Comparison of ENCODE assay signal across 10 cellular contexts in genomic region chr4:184329235-184330007, GRCh38.
A peak's percentile ranks its signal among the peaks of the same experiment; 100 is the strongest.
DNase-seq lines count a peak whose midpoint lies in the region; ATAC-seq and TF ChIP-seq lines count a peak whose summit lies in the region.
"Had no signal": no experiment of that assay in that cellular context is flagged by ENCODE, and none has a peak within 500 bp of the region (broad histone marks: within the 10 kb centered on the region; RNA-seq: fewer than 3 reads in every experiment).

No MANE protein-coding gene starts in this region.

- TF ChIP-seq POLR2A in prostate gland (IDR thresholded peaks at IDR 0.05) (no peak), esophagus muscularis mucosa (IDR thresholded peaks at IDR 0.05; ENCODE audit: low read depth) (no peak)

- peaks cover 0 to 5% (median 1%) of the 10 kb centered on the region in 3 donors for H3K27me3 Mint-ChIP-seq in CD14-positive monocyte (ENCODE audit: low read depth in 3 of 3)
- H3K27me3 Mint-ChIP-seq: CD4-positive, CD25-positive, alpha-beta regulatory T cell had no signal

- H3K27me3 ChIP-seq in prostate gland (replicated peaks; ENCODE audit: insufficient read depth) (no peaks in the 10 kb centered on the region), esophagus muscularis mucosa (no peaks in the 10 kb centered on the region)

- intact Hi-C loops in CD14-positive monocyte (cut with micrococcal nuclease) (loop anchor here in 1 of 2 donors (2.0 kb wide), 1 partner anchor 17 kb away; no protein-coding TSS in a partner anchor), prostate gland (cut with DNase I) (loop anchor here (5.0 kb wide), 1 partner anchor 42 kb away; no protein-coding TSS in a partner anchor), esophagus muscularis mucosa (cut with DNase I) (no loop called here)

- ATAC-seq in HG03565 (IDR thresholded peaks at IDR 0.05; ENCODE audit: unreplicated experiment) (no peak), HG03457 (IDR thresholded peaks at IDR 0.05; ENCODE audit: unreplicated experiment) (no peak)

- TF ChIP-seq CTCF in CD14-positive monocyte (IDR thresholded peaks at IDR 0.05) (no peak), fibroblast of pulmonary artery (IDR thresholded peaks at IDR 0.05; ENCODE audit: low read length, missing control alignments) (no peak), prostate gland (IDR thresholded peaks at IDR 0.05) (no peak), esophagus muscularis mucosa (IDR thresholded peaks at IDR 0.05) (no peak)

- no peak overlapping the region for H3K4me3 ChIP-seq in fibroblast of pulmonary artery (replicated peaks; ENCODE audit: low read depth, low read length)
- H3K4me3 ChIP-seq in prostate gland = no peak overlapping the region
- H3K4me3 ChIP-seq in esophagus muscularis mucosa = no peak overlapping the region

- peaks cover 63% of the 10 kb centered on the region for H3K4me1 Mint-ChIP-seq in CD14-positive monocyte

- H3K36me3 ChIP-seq in prostate gland (no peaks in the 10 kb centered on the region), esophagus muscularis mucosa (no peaks in the 10 kb centered on the region)

- H3K27ac Mint-ChIP-seq in CD14-positive monocyte = peak overlapping the region; percentile 63 to 98 (median 95)

- DNase-seq in CD14-positive monocyte (ENCODE audit: low spot score) = no peak
- peak; percentile 4 for DNase-seq in NCI-H2029 (lab: John Stamatoyannopoulos, UW)
- peak; percentile 35 for DNase-seq in fibroblast of pulmonary artery (ENCODE audit: low read depth)
- DNase-seq in prostate gland (ENCODE audit: low spot score) = peak; percentile 66
- DNase-seq in NCI-H2107 treated with DMSO at 0.1 percent for 48 hours (lab: John Stamatoyannopoulos, UW; ENCODE audit: unreplicated experiment) = no peak
- DNase-seq in esophagus muscularis mucosa (ENCODE audit: extremely low spot score) = no peak
- DNase-seq: NCI-H1092 treated with DMSO at 0.1 percent for 48 hours had no signal

- peaks cover 12% of the 10 kb centered on the region for H3K4me1 ChIP-seq in prostate gland (replicated peaks)
- H3K4me1 ChIP-seq in esophagus muscularis mucosa = peaks cover 8 to 36% (median 30%) of the 10 kb centered on the region in 4 donors

- H3K4me3 Mint-ChIP-seq in CD14-positive monocyte = no peak overlapping the region
- H3K4me3 Mint-ChIP-seq: CD4-positive, CD25-positive, alpha-beta regulatory T cell had no signal

- peaks cover 2 to 4% of the 10 kb centered on the region in 2 donors for H3K36me3 Mint-ChIP-seq in CD14-positive monocyte
- H3K36me3 Mint-ChIP-seq: CD4-positive, CD25-positive, alpha-beta regulatory T cell had no signal

- no peaks in the 10 kb centered on the region for H3K9me3 ChIP-seq in prostate gland
- H3K9me3 ChIP-seq in esophagus muscularis mucosa = no peaks in the 10 kb centered on the region

- WGBS in prostate gland = 46% methylated on average over 15 of the region's 15 CpGs
- 64% methylated on average over 15 of the region's 15 CpGs for WGBS in esophagus muscularis mucosa

- no peak for TF ChIP-seq EP300 in esophagus muscularis mucosa (IDR thresholded peaks at IDR 0.05)

- H3K9me3 Mint-ChIP-seq in CD14-positive monocyte = peaks cover 0 to 3% (median 0%) of the 10 kb centered on the region in 7 donors

- H3K27ac ChIP-seq in prostate gland (peak overlapping the region; percentile 77 to 79), esophagus muscularis mucosa (replicated peaks in 1 of 4) (peak overlapping the region in 2 of 4 donors; percentile 76 to 78)

Comparison
In these comparisons a context has a peak if more than half of its experiments do, and no peak if none do; other contexts are left out.
1. DNase-seq: peak in NCI-H2029 (single experiment), fibroblast of pulmonary artery (single experiment) and prostate gland (single experiment); none in CD14-positive monocyte (single experiment), NCI-H2107 treated with DMSO at 0.1 percent for 48 hours (single experiment) and esophagus muscularis mucosa (single experiment).